22 cellular contexts compared by ENCODE assay signal in genomic region chr3:146465713-146466465, GRCh38. TPM values are rescaled to one million over a fixed set of nuclear protein-coding genes. Genes with fewer than 3 reads are reported as not detected.
DNase-seq lines count a peak whose midpoint lies in the region; ATAC-seq and TF ChIP-seq lines count a peak whose summit lies in the region.
"Had no signal": no experiment of that assay in that cellular context is flagged by ENCODE, and none has a peak within 500 bp of the region (broad histone marks: within the 10 kb centered on the region; RNA-seq: fewer than 3 reads in every experiment).

No MANE protein-coding gene starts in this region.

- H3K4me1 Mint-ChIP-seq in activated CD4-positive, alpha-beta T cell treated with anti-CD3 and anti-CD28 coated beads, Interleukin-2, amount 10 ng/mL, durations not matched to agents 7 days and 5 days = peaks cover 26% of the 10 kb centered on the region

- H3K27me3 ChIP-seq in PC-3 (ENCODE audit: low read length) (no peaks in the 10 kb centered on the region), skeletal muscle satellite cell (ENCODE audit: control insufficient read depth, insufficient read depth, low read length) (no peaks in the 10 kb centered on the region), esophagus muscularis mucosa (no peaks in the 10 kb centered on the region), gastrocnemius medialis (peaks cover 0 to 3% (median 2%) of the 10 kb centered on the region in 3 donors)

- no peak for TF ChIP-seq EP300 in esophagus muscularis mucosa (IDR thresholded peaks at IDR 0.05)

- in situ Hi-C loops in gastrocnemius medialis (cut with MboI; ENCODE audit: low sequenced_read_pairs in 4 of 4) = no loop called here

- H3K4me3 ChIP-seq in PC-3 (ENCODE audit: low read length) (no peak overlapping the region), skeletal muscle satellite cell (ENCODE audit: low read length) (no peak overlapping the region), esophagus muscularis mucosa (no peak overlapping the region), gastrocnemius medialis (no peak overlapping the region)

- H3K79me2 ChIP-seq in PC-3 (ENCODE audit: low read length) = no peaks in the 10 kb centered on the region

- H3K9ac ChIP-seq in PC-3 (ENCODE audit: low read length) (peak overlapping the region; percentile 58), skeletal muscle satellite cell (ENCODE audit: low read depth, low read length) (peak overlapping the region; percentile 49)
- H3K9ac ChIP-seq: SK-N-SH had no signal

- peaks cover 64% of the 10 kb centered on the region for H3K4me1 ChIP-seq in PC-3 (ENCODE audit: insufficient read depth, low read length)
- peaks cover 62% of the 10 kb centered on the region for H3K4me1 ChIP-seq in skeletal muscle satellite cell (ENCODE audit: control insufficient read depth, insufficient read depth, low read length)
- peaks cover 0 to 17% (median 11%) of the 10 kb centered on the region in 4 donors for H3K4me1 ChIP-seq in esophagus muscularis mucosa
- H3K4me1 ChIP-seq in gastrocnemius medialis = no peaks in the 10 kb centered on the region

- POLR2A ChIA-PET in activated CD4-positive, alpha-beta T cell treated with anti-CD3 and anti-CD28 coated beads, Interleukin-2, amount 10 ng/mL, durations not matched to agents 7 days and 5 days (lab: Charles Lee) = no interaction called here
- POLR2A ChIA-PET in PC-3 (lab: Charles Lee; ENCODE audit: unreplicated experiment) = interaction anchor here (0.6 kb wide), 1 partner anchor 190 kb away, joined by 3 read pairs; no protein-coding TSS in a partner anchor

- no peak for DNase-seq in activated CD4-positive, alpha-beta T cell treated with anti-CD3 and anti-CD28 coated beads, Interleukin-2, amount 10 ng/mL, durations not matched to agents 7 days and 5 days
- DNase-seq in activated CD4-positive, alpha-beta T cell treated with anti-CD3 and anti-CD28 coated beads, Interleukin-2, amount 50 U/mL, for 4 hours = no peak
- DNase-seq in PC-3 = peak; percentile 38
- peak; percentile 35 for DNase-seq in fibroblast of gingiva (ENCODE audit: low read depth)
- no peak for DNase-seq in esophagus muscularis mucosa (ENCODE audit: extremely low spot score)
- no peak for DNase-seq in gastrocnemius medialis
- DNase-seq: CD8-positive, alpha-beta T cell; DMS79 treated with DMSO at 0.1 percent for 48 hours; H7; Kasumi-1; NCI-H1417 treated with DMSO at 0.1 percent for 48 hours; NCI-H2029; NCI-H2171 treated with DMSO at 0.1 percent for 48 hours; NCI-H748 treated with DMSO at 0.1 percent for 48 hours; Right ventricle myocardium superior; SK-N-SH had no signal

- H3K27ac ChIP-seq in PC-3 (ENCODE audit: low read length) (peak overlapping the region; percentile 90), esophagus muscularis mucosa (replicated peaks in 1 of 4) (no peak overlapping the region), gastrocnemius medialis (no peak overlapping the region)
- H3K27ac ChIP-seq: 22Rv1 had no signal

- ATAC-seq in PC-3 (no peak), GM18909 (IDR thresholded peaks at IDR 0.05; ENCODE audit: poor library complexity, unreplicated experiment) (no peak), gastrocnemius medialis (no peak)
- ATAC-seq: CD8-positive, alpha-beta T cell had no signal

- intact Hi-C loops in PC-3 (cut with micrococcal nuclease) = no loop called here
- intact Hi-C loops in esophagus muscularis mucosa (cut with DNase I) = loop anchor here (5.0 kb wide), 1 partner anchor 76 kb away; the partner anchor contains the start of gene PLSCR1
- intact Hi-C loops in gastrocnemius medialis (cut with DNase I; ENCODE audit: low total_unique reads) = no loop called here

- H3K36me3 ChIP-seq in PC-3 (ENCODE audit: low read depth, low read length) = no peaks in the 10 kb centered on the region
- H3K36me3 ChIP-seq in skeletal muscle satellite cell (ENCODE audit: insufficient read depth, low read length) = no peaks in the 10 kb centered on the region
- no peaks in the 10 kb centered on the region for H3K36me3 ChIP-seq in esophagus muscularis mucosa
- no peaks in the 10 kb centered on the region for H3K36me3 ChIP-seq in gastrocnemius medialis

- H3K9me2 ChIP-seq in PC-3 (replicated peaks; ENCODE audit: low read length) = no peaks in the 10 kb centered on the region
- H3K9me2 ChIP-seq: SK-N-SH had no signal

- TF ChIP-seq CTCF in PC-3 (conservative IDR thresholded peaks at IDR 0.05; ENCODE audit: low read depth, low read length) (no peak), esophagus muscularis mucosa (IDR thresholded peaks at IDR 0.05) (no peak), gastrocnemius medialis (IDR thresholded peaks at IDR 0.05 in 4 of 5, conservative IDR thresholded peaks at IDR 0.05 in 1 of 5) (no peak)

- no peak overlapping the region for H2AFZ ChIP-seq in PC-3 (ENCODE audit: low read length)

- H4K20me1 ChIP-seq in PC-3 (ENCODE audit: low read length) = no peaks in the 10 kb centered on the region

- TF ChIP-seq POLR2A in esophagus muscularis mucosa (IDR thresholded peaks at IDR 0.05; ENCODE audit: low read depth) (no peak), gastrocnemius medialis (IDR thresholded peaks at IDR 0.05) (no peak)

- CTCF ChIA-PET in activated CD4-positive, alpha-beta T cell treated with anti-CD3 and anti-CD28 coated beads, Interleukin-2, amount 10 ng/mL, durations not matched to agents 7 days and 5 days (lab: Charles Lee) = no interaction called here
- CTCF ChIA-PET in PC-3 (lab: Charles Lee) = interaction anchor here (0.7 kb wide), 1 partner anchor 43 kb away, joined by 4 read pairs; no protein-coding TSS in a partner anchor

- H3K9me3 Mint-ChIP-seq in activated CD4-positive, alpha-beta T cell treated with anti-CD3 and anti-CD28 coated beads, Interleukin-2, amount 10 ng/mL, durations not matched to agents 7 days and 5 days = no peaks in the 10 kb centered on the region
- H3K9me3 Mint-ChIP-seq: CD8-positive, alpha-beta T cell; IgD-negative memory B cell had no signal

- peak overlapping the region; percentile 46 for H3K4me2 ChIP-seq in PC-3 (ENCODE audit: low read length)
- H3K4me2 ChIP-seq in skeletal muscle satellite cell (ENCODE audit: low read length) = peak overlapping the region; percentile 35
- H3K4me2 ChIP-seq: SK-N-SH had no signal

- BruUV-seq in PC-3 (replicated peaks; lab: Mats Ljungman, UMichigan) = no TSS peak

- WGBS in esophagus muscularis mucosa = 89% methylated on average over 6 of the region's 6 CpGs

- H3K27me3 Mint-ChIP-seq in activated CD4-positive, alpha-beta T cell treated with anti-CD3 and anti-CD28 coated beads, Interleukin-2, amount 10 ng/mL, durations not matched to agents 7 days and 5 days = no peaks in the 10 kb centered on the region
- H3K27me3 Mint-ChIP-seq: IgD-negative memory B cell had no signal

- H3F3A ChIP-seq in PC-3 (ENCODE audit: low read length, unreplicated experiment) = no peaks in the 10 kb centered on the region

- no peaks in the 10 kb centered on the region for H3K36me3 Mint-ChIP-seq in activated CD4-positive, alpha-beta T cell treated with anti-CD3 and anti-CD28 coated beads, Interleukin-2, amount 10 ng/mL, durations not matched to agents 7 days and 5 days (ENCODE audit: low read depth)
- H3K36me3 Mint-ChIP-seq: CD8-positive, alpha-beta T cell; IgD-negative memory B cell had no signal

- H3K27ac Mint-ChIP-seq in activated CD4-positive, alpha-beta T cell treated with anti-CD3 and anti-CD28 coated beads, Interleukin-2, amount 10 ng/mL, durations not matched to agents 7 days and 5 days = peak overlapping the region; percentile 10
- H3K27ac Mint-ChIP-seq: IgD-negative memory B cell had no signal

- no peaks in the 10 kb centered on the region for H3K9me3 ChIP-seq in PC-3 (ENCODE audit: low read length)
- no peaks in the 10 kb centered on the region for H3K9me3 ChIP-seq in skeletal muscle satellite cell (replicated peaks; ENCODE audit: low read length)
- no peaks in the 10 kb centered on the region for H3K9me3 ChIP-seq in esophagus muscularis mucosa
- no peaks in the 10 kb centered on the region for H3K9me3 ChIP-seq in gastrocnemius medialis
- H3K9me3 ChIP-seq: SK-N-SH had no signal

- H3K4me3 Mint-ChIP-seq in activated CD4-positive, alpha-beta T cell treated with anti-CD3 and anti-CD28 coated beads, Interleukin-2, amount 10 ng/mL, durations not matched to agents 7 days and 5 days = no peak overlapping the region
- H3K4me3 Mint-ChIP-seq: CD8-positive, alpha-beta T cell; IgD-negative memory B cell had no signal

RNA-seq across cellular contexts. Expression of gene PLSCR2, which starts 3.5 kb away (rescaled TPM):
- under 1 TPM in 1 of 2 experiments, not detected in 1; 0.35 TPM for total RNA-seq in activated CD4-positive, alpha-beta T cell treated with anti-CD3 and anti-CD28 coated beads, Interleukin-2, amount 10 ng/mL, durations not matched to agents 7 days and 5 days
- 0.86 TPM in 1 of 2 replicates, not detected in the other for total RNA-seq in PC-3 (2014; rRNA removed)
- not detected in 2 replicates for total RNA-seq in skeletal muscle satellite cell (2012; rRNA removed)
- total RNA-seq in esophagus muscularis mucosa = under 1 TPM in 1 of 4 donors, not detected in 3; 0.69 TPM
- not detected for total RNA-seq in gastrocnemius medialis
- total RNA-seq: CD8-positive, alpha-beta T cell; HT1080; NCI-H460; Right ventricle myocardium superior had no signal

Comparison
In these comparisons a context has a peak if more than half of its experiments do, and no peak if none do; other contexts are left out.
1. DNase-seq: peak in PC-3 (single experiment) and fibroblast of gingiva (single experiment); none in activated CD4-positive, alpha-beta T cell treated with anti-CD3 and anti-CD28 coated beads, Interleukin-2, amount 10 ng/mL, durations not matched to agents 7 days and 5 days (single experiment), activated CD4-positive, alpha-beta T cell treated with anti-CD3 and anti-CD28 coated beads, Interleukin-2, amount 50 U/mL, for 4 hours (0 of 2), esophagus muscularis mucosa (single experiment) and gastrocnemius medialis (0 of 2).